Comparison of ENCODE assay signal across 18 cellular contexts in genomic region chr2:69119541-69119940, GRCh38.
A peak's percentile ranks its signal among the peaks of the same experiment; 100 is the strongest.
DNase-seq lines count a peak whose midpoint lies in the region; ATAC-seq and TF ChIP-seq lines count a peak whose summit lies in the region.
"Had no signal": no experiment of that assay in that cellular context is flagged by ENCODE, and none has a peak within 500 bp of the region (broad histone marks: within the 10 kb centered on the region; RNA-seq: fewer than 3 reads in every experiment).

No MANE protein-coding gene starts in this region.

- no peak for DNase-seq in SK-N-SH
- DNase-seq in SK-N-DZ (ENCODE audit: low spot score) = peak; percentile 31
- peak; percentile 57 for DNase-seq in left kidney (ENCODE audit: low read depth, low spot score)
- no peak for DNase-seq in vagina (ENCODE audit: extremely low spot score in 2 of 2)
- no peak for DNase-seq in SHP77 (lab: John Stamatoyannopoulos, UW)
- no peak for DNase-seq in ovary
- DNase-seq: activated CD4-positive, alpha-beta T cell treated with anti-CD3 and anti-CD28 coated beads, Interleukin-2, amount 50 U/mL, for 1 hour; activated naive CD4-positive, alpha-beta T cell treated with Interleukin-2 at 50 U/mL for 16 hours; activated T-cell treated with anti-CD3 and anti-CD28 coated beads for 4 hours; C1 segment of cervical spinal cord; colonic mucosa; DMS53; HCEC 1CT; NCI-H524; PC-9 had no signal

- H3K9me2 ChIP-seq in SK-N-SH = no peaks in the 10 kb centered on the region

- TF ChIP-seq RAD21 in SK-N-SH (IDR thresholded peaks at IDR 0.05; ENCODE audit: low read length) = no peak

- 89% methylated on average over 5 of the region's 5 CpGs for WGBS in SK-N-SH (ENCODE audit: low lambda C conversion rate)
- WGBS in ovary, 3 donors = 55 to 76% (median 68%) methylated on average over 5 of the region's 5 CpGs

- H3K36me3 ChIP-seq in SK-N-SH (replicated peaks in 1 of 2; ENCODE audit: control insufficient read depth in 1 of 2, insufficient read depth in 2 of 2, low read length in 1 of 2) (peaks cover 32 to 43% of the 10 kb centered on the region in 2 experiments), vagina (no peaks in the 10 kb centered on the region), ovary (no peaks in the 10 kb centered on the region)
- H3K36me3 ChIP-seq: colonic mucosa had no signal

- TF ChIP-seq POLR2A in vagina (IDR thresholded peaks at IDR 0.05) (no peak), ovary (IDR thresholded peaks at IDR 0.05) (no peak)

- no peak overlapping the region for H3K4me2 ChIP-seq in SK-N-SH
- H3K4me2 ChIP-seq: PC-9 had no signal

- H3K27ac ChIP-seq in SK-N-SH (ENCODE audit: low read depth in 2 of 2, low read length in 1 of 2) = peak overlapping the region; percentile 3 to 58; a peak in 2 of 4 replicates
- peak overlapping the region; percentile 15 for H3K27ac ChIP-seq in vagina
- H3K27ac ChIP-seq in ovary = no peak overlapping the region
- H3K27ac ChIP-seq: colonic mucosa, PC-9 had no signal

- no peaks in the 10 kb centered on the region for H3K9me3 ChIP-seq in SK-N-SH
- no peaks in the 10 kb centered on the region for H3K9me3 ChIP-seq in vagina
- no peaks in the 10 kb centered on the region for H3K9me3 ChIP-seq in ovary
- H3K9me3 ChIP-seq: colonic mucosa, tibial nerve had no signal

- no peaks in the 10 kb centered on the region for H3K79me2 ChIP-seq in SK-N-SH (ENCODE audit: insufficient read depth)

- TF ChIP-seq EP300 in SK-N-SH (IDR thresholded peaks at IDR 0.05; ENCODE audit: borderline replicate concordance in 1 of 2, low read depth in 1 of 2, low read length in 1 of 2) (no peak), ovary (IDR thresholded peaks at IDR 0.05) (no peak)

- POLR2A ChIA-PET in SK-N-SH (lab: Yijun Ruan, JAX) = no interaction called here

- no peak for ATAC-seq in SK-N-SH treated with all-trans-retinoic acid at 6 μM for 48 hours
- ATAC-seq in HG03159 (IDR thresholded peaks at IDR 0.05; ENCODE audit: unreplicated experiment) = no peak

- intact Hi-C loops in vagina (cut with DNase I) (no loop called here), ovary (cut with DNase I) (no loop called here)

- no peak for TF ChIP-seq CTCF in SK-N-SH (IDR thresholded peaks at IDR 0.05)
- TF ChIP-seq CTCF in vagina (IDR thresholded peaks at IDR 0.05) = no peak
- no peak for TF ChIP-seq CTCF in ovary (IDR thresholded peaks at IDR 0.05)

- peaks cover 11% of the 10 kb centered on the region for H3F3A ChIP-seq in SK-N-SH (replicated peaks; ENCODE audit: insufficient read depth)

- H3K4me1 ChIP-seq in SK-N-SH (ENCODE audit: control insufficient read depth in 1 of 2, insufficient read depth in 2 of 2, low read depth in 1 of 2, low read length in 1 of 2) (peaks cover 5 to 12% of the 10 kb centered on the region in 2 experiments; a peak in 2 of 4 replicates), vagina (peaks cover 36% of the 10 kb centered on the region), ovary (ENCODE audit: insufficient read depth) (peaks cover 11% of the 10 kb centered on the region)
- H3K4me1 ChIP-seq: colonic mucosa had no signal

- H3K4me3 ChIP-seq in SK-N-SH (ENCODE audit: low read depth in 2 of 2, low read length in 1 of 2) (no peak overlapping the region), vagina (no peak overlapping the region), ovary (no peak overlapping the region)
- H3K4me3 ChIP-seq: colonic mucosa, PC-9, tibial nerve had no signal

- no peaks in the 10 kb centered on the region for H4K20me1 ChIP-seq in SK-N-SH (ENCODE audit: insufficient read depth)

- H2AFZ ChIP-seq in SK-N-SH (ENCODE audit: low read depth) = no peak overlapping the region
- H2AFZ ChIP-seq: PC-9 had no signal

- H3K27me3 ChIP-seq in SK-N-SH (ENCODE audit: insufficient read depth) (no peaks in the 10 kb centered on the region), vagina (no peaks in the 10 kb centered on the region), ovary (no peaks in the 10 kb centered on the region)
- H3K27me3 ChIP-seq: colonic mucosa, tibial nerve had no signal

- CTCF ChIA-PET in SK-N-SH (lab: Yijun Ruan, JAX) = interaction anchor here (0.6 kb wide), 1 partner anchor 28 kb away, joined by 3 read pairs; no protein-coding TSS in a partner anchor

- H3K9ac ChIP-seq in SK-N-SH = no peak overlapping the region

TF ChIP-seq in SK-N-SH, 30 proteins besides CTCF, POLR2A, EP300 and RAD21:
- TF ChIP-seq RCOR1 (IDR thresholded peaks at IDR 0.05; ENCODE audit: low read length) (no peak), MAX (IDR thresholded peaks at IDR 0.05; ENCODE audit: low read depth) (no peak), IRF3 (IDR thresholded peaks at IDR 0.05; ENCODE audit: low read depth, low read length) (no peak), SMC3 (IDR thresholded peaks at IDR 0.05; ENCODE audit: low read depth, low read length) (no peak), TEAD4 (IDR thresholded peaks at IDR 0.05; ENCODE audit: borderline replicate concordance, insufficient read depth) (no peak), NFIC (IDR thresholded peaks at IDR 0.05; ENCODE audit: borderline replicate concordance) (no peak), POLR2AphosphoS5 (IDR thresholded peaks at IDR 0.05; ENCODE audit: low read depth, low read length) (no peak), ELF1 (IDR thresholded peaks at IDR 0.05) (no peak), SIN3A (IDR thresholded peaks at IDR 0.05; ENCODE audit: borderline replicate concordance, low read depth, low read length) (no peak), MEF2A (IDR thresholded peaks at IDR 0.05; ENCODE audit: borderline replicate concordance, low read depth) (no peak), JUND (IDR thresholded peaks at IDR 0.05) (no peak), FOSL2 (IDR thresholded peaks at IDR 0.05; ENCODE audit: borderline replicate concordance, low read depth) (no peak), FOXJ3 (CRISPR knock-in tag; IDR thresholded peaks at IDR 0.05) (no peak)

TF ChIP-seq in SK-N-SH treated with all-trans-retinoic acid at 6 μM for 48 hours, 23 proteins besides CTCF, POLR2A, EP300 and RAD21:
- no peak for TF ChIP-seq ZNF8 (CRISPR knock-in tag; IDR thresholded peaks at IDR 0.05)
- no peak for TF ChIP-seq ZFP30 (CRISPR knock-in tag; IDR thresholded peaks at IDR 0.05)
- TF ChIP-seq ZNF565 (CRISPR knock-in tag; conservative IDR thresholded peaks at IDR 0.05; ENCODE audit: low read depth) = no peak
- TF ChIP-seq ESRRG (CRISPR knock-in tag; IDR thresholded peaks at IDR 0.05) = no peak
- TF ChIP-seq CSDC2 (CRISPR knock-in tag; IDR thresholded peaks at IDR 0.05) = no peak
- TF ChIP-seq ZFP3 (CRISPR knock-in tag; IDR thresholded peaks at IDR 0.05) = no peak
- TF ChIP-seq GLIS3 (CRISPR knock-in tag; IDR thresholded peaks at IDR 0.05) = no peak
- no peak for TF ChIP-seq BACH2 (CRISPR knock-in tag; IDR thresholded peaks at IDR 0.05; ENCODE audit: borderline replicate concordance)
- no peak for TF ChIP-seq ISL1 (CRISPR knock-in tag; IDR thresholded peaks at IDR 0.05)
- TF ChIP-seq ARNTL (CRISPR knock-in tag; IDR thresholded peaks at IDR 0.05; ENCODE audit: borderline replicate concordance, low read depth) = no peak
- no peak for TF ChIP-seq ZNF70 (CRISPR knock-in tag; IDR thresholded peaks at IDR 0.05)
- TF ChIP-seq SNAI2 (CRISPR knock-in tag; IDR thresholded peaks at IDR 0.05) = no peak
- TF ChIP-seq OSR1 (CRISPR knock-in tag; IDR thresholded peaks at IDR 0.05) = no peak
- no peak for TF ChIP-seq TCF4 (CRISPR knock-in tag; IDR thresholded peaks at IDR 0.05; ENCODE audit: borderline replicate concordance)
- TF ChIP-seq TOX (CRISPR knock-in tag; IDR thresholded peaks at IDR 0.05; ENCODE audit: borderline replicate concordance) = no peak
TF ChIP-seq in SK-N-SH treated with all-trans-retinoic acid at 6 μM for 48 hours: peak in this region for 0.

Comparison
In these comparisons a context has a peak if more than half of its experiments do, and no peak if none do; other contexts are left out.
1. DNase-seq: peak in SK-N-DZ (single experiment) and left kidney (single experiment); none in SK-N-SH (single experiment), vagina (0 of 2), SHP77 (0 of 2) and ovary (0 of 5).
2. H3K27ac ChIP-seq: peak in SK-N-SH (2 of 2) and vagina (single experiment); none in ovary (0 of 2).